In the genomic region with DNA sequence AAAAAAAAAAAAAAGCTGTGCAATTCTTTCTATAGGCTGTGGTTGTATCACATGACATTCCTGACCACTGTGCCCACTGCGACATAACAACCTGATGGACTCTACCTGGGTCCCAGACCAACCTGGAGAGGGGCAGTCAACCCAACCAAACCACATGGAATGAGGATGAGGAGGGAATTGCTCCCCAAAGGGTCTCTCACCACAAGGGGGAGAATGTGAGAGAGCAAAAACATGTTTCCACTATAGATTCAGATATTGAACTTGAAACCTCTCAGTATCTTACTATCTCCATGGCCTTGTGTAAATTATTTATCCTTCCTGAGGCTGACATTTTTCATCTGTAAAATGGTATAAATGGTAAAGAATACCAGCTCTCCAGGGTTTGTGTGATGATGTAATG, we compare ENCODE assay signal across 25 cellular contexts.
DNase-seq lines count a peak whose midpoint lies in the region; ATAC-seq, FAIRE-seq and TF ChIP-seq lines count a peak whose summit lies in the region.
"Had no signal": no experiment of that assay in that cellular context is flagged by ENCODE, and none has a peak within 500 bp of the region (broad histone marks: within the 10 kb centered on the region; RNA-seq: fewer than 3 reads in every experiment).

No MANE protein-coding gene starts in this region.

- H2BK15ac ChIP-seq in mesenchymal stem cell (ENCODE audit: low read depth, poor library complexity, severe bottlenecking) = no peak overlapping the region

- H3K4me2 ChIP-seq in HepG2 (ENCODE audit: low read depth, low read length) = no peak overlapping the region
- H3K4me2 ChIP-seq in mesenchymal stem cell (ENCODE audit: low read length, poor library complexity, severe bottlenecking) = no peak overlapping the region

- intact Hi-C loops in HepG2 (cut with micrococcal nuclease; ENCODE audit: unreplicated experiment) = loop anchor here (1.0 kb wide), 2 partner anchors 159 to 240 kb away; no protein-coding TSS in a partner anchor
- intact Hi-C loops in right lobe of liver (cut with DNase I) = no loop called here

- H3K14ac ChIP-seq in mesenchymal stem cell (ENCODE audit: low read length in 2 of 2) = no peak overlapping the region

- H4K91ac ChIP-seq in mesenchymal stem cell (ENCODE audit: low read length) = no peak overlapping the region

- TF ChIP-seq CTCF in HepG2 (CRISPR knock-in tag; IDR thresholded peaks at IDR 0.05) (0 out of 2 replicates have a peak, but pooled peaks have one; percentile 17), right lobe of liver (IDR thresholded peaks at IDR 0.05) (no peak), epithelial cell of esophagus (IDR thresholded peaks at IDR 0.05; ENCODE audit: insufficient read depth, low read depth, low read length, missing control alignments) (peak; percentile 5)

- no peak overlapping the region for H3K4ac ChIP-seq in mesenchymal stem cell (ENCODE audit: low read depth in 1 of 2, low read length in 2 of 2)

- no peak overlapping the region for H2BK5ac ChIP-seq in mesenchymal stem cell (ENCODE audit: low read depth, low read length, poor library complexity, severe bottlenecking)

- no TSS peak for BruUV-seq in HepG2 (replicated peaks; lab: Mats Ljungman, UMichigan)

- H3K36me3 ChIP-seq in HepG2 (replicated peaks in 1 of 2; ENCODE audit: control insufficient read depth in 1 of 2, insufficient read depth in 2 of 2, low read length in 2 of 2) (no peaks in the 10 kb centered on the region), right lobe of liver (no peaks in the 10 kb centered on the region), mesenchymal stem cell (ENCODE audit: control insufficient read depth in 1 of 2, insufficient read depth in 2 of 2, low read depth in 1 of 2, low read length in 2 of 2) (no peaks in the 10 kb centered on the region)
- H3K36me3 ChIP-seq: gastrocnemius medialis, pancreas, sigmoid colon, suprapubic skin, vagina, WERI-Rb-1 had no signal

- 0% methylated on average over 1 of the region's 1 CpG for WGBS in HepG2 (ENCODE audit: low lambda C conversion rate)
- WGBS in right lobe of liver (ENCODE audit: insufficient coverage, low coverage, low lambda C conversion rate, missing lambda C conversion rate) = 75% methylated on average over 1 of the region's 1 CpG
- 83% methylated on average over 1 of the region's 1 CpG for WGBS in mesenchymal stem cell

- H4K8ac ChIP-seq in mesenchymal stem cell (ENCODE audit: low read length) = no peak overlapping the region

- POLR2A ChIA-PET in HepG2 (lab: Yijun Ruan, JAX) = no interaction called here

- H3K27me3 ChIP-seq in HepG2 (ENCODE audit: control insufficient read depth in 1 of 2, insufficient read depth in 2 of 2, low read length in 2 of 2) (peaks cover 0 to 5% of the 10 kb centered on the region in 2 experiments; a peak in 1 of 5 replicates), right lobe of liver (no peaks in the 10 kb centered on the region), mesenchymal stem cell (ENCODE audit: control insufficient read depth in 1 of 2, insufficient read depth in 1 of 2, low read length in 2 of 2) (peaks cover 0 to 3% of the 10 kb centered on the region in 2 experiments)
- H3K27me3 ChIP-seq: gastrocnemius medialis, pancreas, sigmoid colon, suprapubic skin, vagina had no signal

- TF ChIP-seq POLR2A in HepG2 (IDR thresholded peaks at IDR 0.05; ENCODE audit: insufficient read depth in 1 of 2, low read depth in 2 of 2, low read length in 2 of 2) (no peak), right lobe of liver (IDR thresholded peaks at IDR 0.05) (no peak)

- no peak overlapping the region for H3K4me3 ChIP-seq in HepG2 (replicated peaks in 1 of 3; ENCODE audit: insufficient read depth in 1 of 3, low read depth in 2 of 3, low read length in 3 of 3)
- H3K4me3 ChIP-seq in right lobe of liver = no peak overlapping the region
- H3K4me3 ChIP-seq in epithelial cell of esophagus (ENCODE audit: low read length) = no peak overlapping the region
- H3K4me3 ChIP-seq in mesenchymal stem cell (ENCODE audit: insufficient read depth in 1 of 2, low read depth in 1 of 2, low read length in 2 of 2) = no peak overlapping the region
- H3K4me3 ChIP-seq: gastrocnemius medialis, pancreas, sigmoid colon, suprapubic skin, vagina had no signal

- no peaks in the 10 kb centered on the region for H4K20me1 ChIP-seq in HepG2 (ENCODE audit: insufficient read depth, low read length)

- CTCF ChIA-PET in HepG2 (lab: Yijun Ruan, JAX; ENCODE audit: low intra/inter-chr PET ratio, low total read pairs) = no interaction called here

- in situ Hi-C loops in HepG2 (cut with HindIII; ENCODE audit: extremely low pct_ligation_motif_present, low pct_unique_long_range_greater_than_20kb) = no loop called here

- no peak for DNase-seq in HepG2 (ENCODE audit: low spot score)
- no peak for DNase-seq in right lobe of liver
- DNase-seq in NAMALWA (ENCODE audit: low spot score) = peak; percentile 14
- no peak for DNase-seq in epithelial cell of esophagus (ENCODE audit: low read depth)
- no peak for DNase-seq in mesenchymal stem cell
- no peak for DNase-seq in germinal center (ENCODE audit: low spot score)
- DNase-seq: activated CD4-positive, alpha-beta T cell treated with anti-CD3 and anti-CD28 coated beads, Interleukin-2, amount 50 U/mL, for 48 hours; activated naive CD4-positive, alpha-beta T cell; CD4-positive, CD25-positive, alpha-beta regulatory T cell; DMS79; gastrocnemius medialis; IMR-90; NCI-H1694 treated with DMSO at 0.1 percent for 48 hours; NCI-H2227 treated with DMSO at 0.1 percent for 48 hours; NCI-H774; pancreas; sigmoid colon; T-helper 17 cell; WERI-Rb-1 had no signal

- TF ChIP-seq EP300 in HepG2 (IDR thresholded peaks at IDR 0.05; ENCODE audit: low read depth in 2 of 2, low read length in 2 of 2) (no peak), HepG2 (CRISPR knock-in tag; IDR thresholded peaks at IDR 0.05; ENCODE audit: borderline replicate concordance) (no peak)

- ATAC-seq in HepG2 (no peak), right lobe of liver (no peak), HG03045 (IDR thresholded peaks at IDR 0.05; ENCODE audit: unreplicated experiment) (no peak), GM21423 (IDR thresholded peaks at IDR 0.05; ENCODE audit: unreplicated experiment) (no peak)
- ATAC-seq: gastrocnemius medialis; naive thymus-derived CD8-positive, alpha-beta T cell; pancreas; T-helper 17 cell had no signal

- no peak overlapping the region for H3K27ac ChIP-seq in HepG2 (ENCODE audit: extremely low read length, insufficient read depth, low read length)
- no peak overlapping the region for H3K27ac ChIP-seq in right lobe of liver
- no peak overlapping the region for H3K27ac ChIP-seq in mesenchymal stem cell (ENCODE audit: low read length, poor library complexity, severe bottlenecking)
- H3K27ac ChIP-seq: gastrocnemius medialis, HL-60, pancreas, sigmoid colon, suprapubic skin, vagina, WERI-Rb-1 had no signal

- no peaks in the 10 kb centered on the region for H3K79me1 ChIP-seq in mesenchymal stem cell (replicated peaks; ENCODE audit: low read length, poor library complexity, severe bottlenecking)

- H3K9ac ChIP-seq in HepG2 (ENCODE audit: insufficient read depth, low read depth, low read length) (no peak overlapping the region), mesenchymal stem cell (ENCODE audit: low read length) (no peak overlapping the region)

- no peaks in the 10 kb centered on the region for H3K9me3 ChIP-seq in HepG2 (ENCODE audit: low read length)
- H3K9me3 ChIP-seq in right lobe of liver = no peaks in the 10 kb centered on the region
- H3K9me3 ChIP-seq in mesenchymal stem cell (ENCODE audit: control insufficient read depth, low read length) = no peaks in the 10 kb centered on the region
- H3K9me3 ChIP-seq: gastrocnemius medialis, pancreas, sigmoid colon, suprapubic skin, vagina had no signal

- H3K23ac ChIP-seq in mesenchymal stem cell (ENCODE audit: low read length in 2 of 2) = no peak overlapping the region

- H2BK120ac ChIP-seq in mesenchymal stem cell (ENCODE audit: low read depth, low read length) = no peak overlapping the region

- H3K4me1 ChIP-seq in HepG2 (ENCODE audit: insufficient read depth, low read length) (no peaks in the 10 kb centered on the region), right lobe of liver (no peaks in the 10 kb centered on the region), mesenchymal stem cell (ENCODE audit: control insufficient read depth, insufficient read depth, low read depth, low read length) (no peaks in the 10 kb centered on the region)
- H3K4me1 ChIP-seq: gastrocnemius medialis, pancreas, sigmoid colon, suprapubic skin, vagina had no signal

- no peaks in the 10 kb centered on the region for H3K79me2 ChIP-seq in HepG2 (ENCODE audit: insufficient read depth, low read length)

- TF ChIP-seq RAD21 in HepG2 (CRISPR knock-in tag; IDR thresholded peaks at IDR 0.05) = no peak

- no peak overlapping the region for H3K18ac ChIP-seq in mesenchymal stem cell (ENCODE audit: low read depth in 1 of 2, low read length in 2 of 2)

- H2AK5ac ChIP-seq in mesenchymal stem cell (ENCODE audit: low read length, severe bottlenecking) = no peak overlapping the region

- no peak for FAIRE-seq in HepG2 (lab: Jason Lieb, UNC)
- FAIRE-seq: pancreas had no signal

- no peak overlapping the region for H2AFZ ChIP-seq in HepG2 (ENCODE audit: low read length)
- H2AFZ ChIP-seq in mesenchymal stem cell (ENCODE audit: low read depth, low read length) = no peak overlapping the region

- no peak overlapping the region for H2BK12ac ChIP-seq in mesenchymal stem cell (ENCODE audit: low read length in 2 of 2)

TF ChIP-seq in HepG2, 621 proteins besides CTCF, POLR2A, EP300 and RAD21:
- 0 out of 2 replicates have a peak, but pooled peaks have one; percentile 4 for TF ChIP-seq STAG1 (CRISPR knock-in tag; IDR thresholded peaks at IDR 0.05)
- no peak for TF ChIP-seq ZSCAN22 (CRISPR knock-in tag; IDR thresholded peaks at IDR 0.05)
TF ChIP-seq in HepG2: peak in this region for 1.

Comparison
In these comparisons a context has a peak if more than half of its experiments do, and no peak if none do; other contexts are left out.
1. CTCF ChIP-seq: peak in HepG2 (single experiment) and epithelial cell of esophagus (single experiment); none in right lobe of liver (0 of 4).